Comparison of ENCODE assay signal across 8 cellular contexts in the genomic region with DNA sequence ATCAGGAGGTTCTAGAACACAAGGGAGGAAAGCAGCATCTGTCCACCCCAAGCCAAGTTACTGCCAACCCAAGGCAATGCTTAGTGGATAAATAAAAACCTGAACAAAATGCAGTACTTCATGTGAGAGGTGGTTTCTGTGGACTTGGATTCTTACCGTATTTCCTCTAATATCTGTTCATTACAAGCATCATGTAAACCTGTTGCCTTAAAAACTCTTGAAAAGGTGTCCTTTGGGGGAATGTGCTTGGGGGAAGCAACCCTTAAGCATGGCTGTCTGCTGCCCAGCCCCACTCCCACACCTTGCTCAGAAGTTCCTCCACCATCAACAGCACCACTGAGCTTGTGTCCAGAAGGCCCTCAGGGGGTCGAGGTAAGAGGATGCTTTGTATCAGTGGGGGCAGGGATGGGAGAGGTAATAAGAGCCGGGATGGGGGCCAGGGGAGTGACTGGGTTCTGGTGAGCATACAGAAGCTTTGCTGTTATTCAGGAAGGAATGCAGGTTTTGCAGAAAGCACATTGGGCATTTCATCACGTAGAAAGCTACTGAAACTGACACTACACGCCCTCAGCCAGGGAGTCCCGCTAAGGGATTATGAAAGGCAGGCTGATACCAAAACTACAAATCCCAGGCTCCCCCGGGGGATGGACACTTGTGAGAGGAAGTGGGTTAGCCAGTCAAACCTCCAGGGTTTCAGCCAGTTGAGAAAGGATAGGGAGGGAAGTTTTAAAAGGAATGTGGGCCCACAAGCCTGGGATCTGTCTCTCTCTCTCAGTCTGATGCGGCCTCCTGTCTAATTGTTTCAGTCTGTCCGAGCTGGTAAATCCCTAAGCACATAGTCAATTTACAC. TPM values are rescaled to one million over a fixed set of nuclear protein-coding genes. Genes with fewer than 3 reads are reported as not detected.
A peak's percentile ranks its signal among the peaks of the same experiment; 100 is the strongest.
DNase-seq lines count a peak whose midpoint lies in the region; ATAC-seq and TF ChIP-seq lines count a peak whose summit lies in the region.

No MANE protein-coding gene starts in this region.

- CTCF ChIA-PET in BJ (lab: Yijun Ruan, JAX): interaction anchor here (0.5 to 1.7 kb wide), 6 partner anchors 12 to 184 kb away, joined by 3 to 6 read pairs (median 4); no protein-coding TSS in a partner anchor

- WGBS in mesenchymal stem cell: 39% methylated on average over 9 of the region's 9 CpGs

- H3K23ac ChIP-seq in mesenchymal stem cell (ENCODE audit: low read length in 2 of 2): no peak overlapping the region

- H3K36me3 ChIP-seq in BJ (ENCODE audit: control insufficient read depth, insufficient read depth, low read length) (0 out of 2 replicates have a peak, but pooled peaks cover 1% of the 10 kb centered on the region), mesenchymal stem cell (ENCODE audit: control insufficient read depth in 1 of 2, insufficient read depth in 2 of 2, low read depth in 1 of 2, low read length in 2 of 2) (peaks cover 0 to 7% of the 10 kb centered on the region in 2 experiments)

- peaks cover 5% of the 10 kb centered on the region for H3K4me1 ChIP-seq in mesenchymal stem cell (ENCODE audit: control insufficient read depth, insufficient read depth, low read depth, low read length)

- H3K27me3 ChIP-seq in BJ (ENCODE audit: control insufficient read depth, insufficient read depth, low read length) (no peaks in the 10 kb centered on the region), mesenchymal stem cell (ENCODE audit: control insufficient read depth in 1 of 2, insufficient read depth in 1 of 2, low read length in 2 of 2) (no peaks in the 10 kb centered on the region)

- ATAC-seq in HG03521 (IDR thresholded peaks at IDR 0.05; ENCODE audit: unreplicated experiment): no peak

- no peak overlapping the region for H3K18ac ChIP-seq in mesenchymal stem cell (ENCODE audit: low read depth in 1 of 2, low read length in 2 of 2)

- no peak overlapping the region for H3K14ac ChIP-seq in mesenchymal stem cell (ENCODE audit: low read length in 2 of 2)

- H3K4ac ChIP-seq in mesenchymal stem cell (ENCODE audit: low read depth in 1 of 2, low read length in 2 of 2): no peak overlapping the region

- H2AK5ac ChIP-seq in mesenchymal stem cell (ENCODE audit: low read length, severe bottlenecking): no peak overlapping the region

- no peaks in the 10 kb centered on the region for H3K9me3 ChIP-seq in mesenchymal stem cell (ENCODE audit: control insufficient read depth, low read length)

- peak overlapping the region; percentile 5 for H3K9ac ChIP-seq in mesenchymal stem cell (ENCODE audit: low read length)

- peak overlapping the region; percentile 0 for H3K27ac ChIP-seq in mesenchymal stem cell (ENCODE audit: low read length, poor library complexity, severe bottlenecking)

- H3K79me1 ChIP-seq in mesenchymal stem cell (replicated peaks; ENCODE audit: low read length, poor library complexity, severe bottlenecking): no peaks in the 10 kb centered on the region

- H2AFZ ChIP-seq in mesenchymal stem cell (ENCODE audit: low read depth, low read length): no peak overlapping the region

- no peak overlapping the region for H4K91ac ChIP-seq in mesenchymal stem cell (ENCODE audit: low read length)

- H2BK120ac ChIP-seq in mesenchymal stem cell (ENCODE audit: low read depth, low read length): no peak overlapping the region

- H3K4me2 ChIP-seq in mesenchymal stem cell (ENCODE audit: low read length, poor library complexity, severe bottlenecking): no peak overlapping the region

- no peak for TF ChIP-seq CTCF in BJ (IDR thresholded peaks at IDR 0.05; ENCODE audit: insufficient read depth, low read depth, low read length)

- H2BK12ac ChIP-seq in mesenchymal stem cell (ENCODE audit: low read length in 2 of 2): no peak overlapping the region

- POLR2A ChIA-PET in BJ (lab: Charles Lee): no interaction called here

- no peak overlapping the region for H4K8ac ChIP-seq in mesenchymal stem cell (ENCODE audit: low read length)

- in situ Hi-C loops in KBM-7 (cut with MboI; ENCODE audit: low pct_unique_long_range_greater_than_20kb, low sequenced_read_pairs): no loop called here
- in situ Hi-C loops in ACHN (cut with HindIII; ENCODE audit: low pct_ligation_motif_present, low pct_unique_long_range_greater_than_20kb, low sequenced_read_pairs): no loop called here

- DNase-seq in BJ (ENCODE audit: low read depth) (peak; percentile 90), KBM-7 (peak; percentile 21), dedifferentiated amniotic fluid mesenchymal stem cell (ENCODE audit: extremely low spot score) (peak; percentile 91), mesenchymal stem cell (peak; percentile 87), NCI-H2196 (lab: John Stamatoyannopoulos, UW; ENCODE audit: unreplicated experiment) (no peak), ACHN (no peak), cerebellar nuclear complex (lab: John Stamatoyannopoulos, UW) (no peak)

- H2BK5ac ChIP-seq in mesenchymal stem cell (ENCODE audit: low read depth, low read length, poor library complexity, severe bottlenecking): no peak overlapping the region

- H3K4me3 ChIP-seq in BJ (ENCODE audit: low read depth, low read length) (no peak overlapping the region), mesenchymal stem cell (ENCODE audit: insufficient read depth in 1 of 2, low read depth in 1 of 2, low read length in 2 of 2) (no peak overlapping the region)

- no peak overlapping the region for H2BK15ac ChIP-seq in mesenchymal stem cell (ENCODE audit: low read depth, poor library complexity, severe bottlenecking)

RNA-seq across cellular contexts. Expression of gene KCNJ1, which starts 52.0 kb away (rescaled TPM):
- polyA plus RNA-seq in BJ (2011; rRNA removed): not detected in 2 replicates
- not detected in 2 replicates for polyA minus RNA-seq in BJ (2011; rRNA and poly(A)+ RNA removed)
- polyA plus RNA-seq in mesenchymal stem cell (2013, experiment 1 of 2): not detected
- 0.03 TPM for polyA plus RNA-seq in mesenchymal stem cell (2013, experiment 2 of 2)

Comparison
In these comparisons a context has a peak if more than half of its experiments do, and no peak if none do; other contexts are left out.
1. DNase-seq: peak in BJ (single experiment), KBM-7 (single experiment), dedifferentiated amniotic fluid mesenchymal stem cell (single experiment) and mesenchymal stem cell (single experiment); none in NCI-H2196 (single experiment), ACHN (single experiment) and cerebellar nuclear complex (0 of 2).